8 cellular contexts compared by ENCODE assay signal in the genomic region with DNA sequence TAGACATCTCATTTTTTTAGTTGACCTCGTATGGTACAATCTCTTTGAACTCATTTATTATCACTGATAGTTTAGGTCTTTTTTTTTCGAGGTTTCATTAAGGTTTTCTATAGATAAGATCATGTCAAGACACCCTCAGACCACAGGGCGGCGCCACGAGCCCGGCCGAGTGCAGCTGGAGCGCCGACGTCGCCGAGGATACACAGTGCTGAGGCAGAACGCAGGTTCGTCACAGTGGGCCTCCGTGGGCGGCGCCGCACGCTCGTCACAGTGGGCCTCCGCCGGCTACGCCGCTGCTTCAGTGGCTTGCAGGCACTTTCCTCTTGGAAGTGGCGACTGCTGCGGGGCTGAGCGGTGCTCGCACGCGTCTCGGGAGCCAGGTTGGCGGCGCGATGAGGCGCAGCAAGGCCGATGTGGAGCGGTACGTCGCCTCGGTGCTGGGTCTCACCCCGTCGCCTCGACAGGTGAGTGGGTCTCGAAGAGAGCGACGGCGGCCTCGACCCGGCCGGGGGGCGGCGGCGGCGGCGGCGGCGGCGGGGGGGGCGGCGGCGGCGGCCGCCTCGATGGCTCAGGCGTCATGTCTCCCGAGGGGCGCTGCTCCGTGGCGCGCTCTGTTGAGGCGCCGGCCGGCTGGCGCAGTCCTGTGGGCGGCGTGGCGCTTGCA. TPM values are rescaled to one million over a fixed set of nuclear protein-coding genes. Genes with fewer than 3 reads are reported as not detected.
DNase-seq lines count a peak whose midpoint lies in the region; ATAC-seq, FAIRE-seq and TF ChIP-seq lines count a peak whose summit lies in the region.
"Not testable (repeated sequence)": the region's sequence is repeated elsewhere in the genome, so short reads cannot be mapped to it uniquely, and the experiment has no call there.

Gene RGPD5 (plus strand): TSS at position 232 of the 664 bp plus-strand sequence. CDS start 161 bp downstream, at position 393.

- not testable (repeated sequence) for H3K14ac ChIP-seq in H9 (ENCODE audit: insufficient read depth, low read length)

- not testable (repeated sequence) for H3K27ac Mint-ChIP-seq in H9; T-cell; osteocyte (ENCODE audit: unreplicated experiment)

- H3K79me1 ChIP-seq in H9 (ENCODE audit: insufficient read depth, low read depth, low read length, poor library complexity, severe bottlenecking), result not testable (repeated sequence)

- POLR2A ChIA-PET in T-cell (lab: Charles Lee), result not testable (repeated sequence)

- H2BK120ac ChIP-seq in H9 (ENCODE audit: low read depth, low read length, poor library complexity, severe bottlenecking), result not testable (repeated sequence)

- DNase-seq in H9; T-cell; bronchial epithelial cell (ENCODE audit: low read depth); right atrium auricular region (ENCODE audit: low spot score); osteocyte (ENCODE audit: extremely low spot score, unreplicated experiment); ureter (ENCODE audit: low spot score): not testable (repeated sequence)

- H4K91ac ChIP-seq in H9 (ENCODE audit: insufficient read length, low read depth, low read length), result not testable (repeated sequence)

- not testable (repeated sequence) for H2BK5ac ChIP-seq in H9 (ENCODE audit: insufficient read length, low read length)

- not testable (repeated sequence) for H3K9me3 ChIP-seq in H9 (ENCODE audit: control insufficient read depth, low read depth, low read length); right atrium auricular region

- FAIRE-seq in bronchial epithelial cell (lab: Jason Lieb, UNC), result not testable (repeated sequence)

- H3K23me2 ChIP-seq in H9 (ENCODE audit: insufficient read length, low read depth, low read length, poor library complexity, severe bottlenecking), result not testable (repeated sequence)

- H3K23ac ChIP-seq in H9 (ENCODE audit: insufficient read length, low read depth, low read length), result not testable (repeated sequence)

- not testable (repeated sequence) for H3K4me3 ChIP-seq in bronchial epithelial cell (ENCODE audit: low read depth, low read length); right atrium auricular region

- not testable (repeated sequence) for H2AFZ ChIP-seq in H9 (ENCODE audit: low read length)

- not testable (repeated sequence) for H3K27ac ChIP-seq in H9 (ENCODE audit: insufficient read length, low read depth, low read length); right atrium auricular region

- H4K20me1 ChIP-seq in H9 (ENCODE audit: control insufficient read depth, insufficient read depth, insufficient read length), result not testable (repeated sequence)

- CTCF ChIA-PET in T-cell (lab: Charles Lee), result not testable (repeated sequence)

- not testable (repeated sequence) for H3K56ac ChIP-seq in H9 (ENCODE audit: insufficient read length, low read depth, low read length)

- TF ChIP-seq CTCF in H9 (conservative IDR thresholded peaks at IDR 0.05); bronchial epithelial cell (IDR thresholded peaks at IDR 0.05; ENCODE audit: insufficient read depth, low read length, severe bottlenecking); right atrium auricular region (IDR thresholded peaks at IDR 0.05); osteocyte (IDR thresholded peaks at IDR 0.05): not testable (repeated sequence)

- not testable (repeated sequence) for H3K27me3 Mint-ChIP-seq in H9 (ENCODE audit: low read depth); T-cell; osteocyte (ENCODE audit: unreplicated experiment)

- not testable (repeated sequence) for H3K4me1 Mint-ChIP-seq in H9; T-cell; osteocyte (ENCODE audit: unreplicated experiment)

- not testable (repeated sequence) for H2BK12ac ChIP-seq in H9 (ENCODE audit: insufficient read length, low read depth, low read length)

- H3K36me3 Mint-ChIP-seq in H9 (ENCODE audit: insufficient read depth in 1 of 3, low read depth in 3 of 3); T-cell; osteocyte (ENCODE audit: unreplicated experiment): not testable (repeated sequence)

- not testable (repeated sequence) for H2BK15ac ChIP-seq in H9 (ENCODE audit: low read depth, low read length)

- H2BK20ac ChIP-seq in H9 (ENCODE audit: low read depth, low read length, poor library complexity, severe bottlenecking), result not testable (repeated sequence)

- not testable (repeated sequence) for H3T11ph ChIP-seq in H9 (ENCODE audit: low read length)

- not testable (repeated sequence) for H3K27me3 ChIP-seq in H9 (ENCODE audit: insufficient read depth, low read length); bronchial epithelial cell (ENCODE audit: control insufficient read depth, insufficient read depth, low read length); right atrium auricular region

- not testable (repeated sequence) for H3K9ac ChIP-seq in H9 (ENCODE audit: extremely low read depth, insufficient read length, low read length)

- not testable (repeated sequence) for H3K4me3 Mint-ChIP-seq in H9; T-cell; osteocyte (ENCODE audit: unreplicated experiment)

- H3K4me2 ChIP-seq in H9 (ENCODE audit: insufficient read depth, insufficient read length, low read length), result not testable (repeated sequence)

- not testable (repeated sequence) for H3K79me2 ChIP-seq in H9 (ENCODE audit: insufficient read depth, low read length)

- H3K36me3 ChIP-seq in bronchial epithelial cell (ENCODE audit: control insufficient read depth, insufficient read depth, low read length); right atrium auricular region: not testable (repeated sequence)

- WGBS in H9 (ENCODE audit: extremely low coverage, insufficient read length, low lambda C conversion rate), result no CpG with 5 or more reads among the region's 77 CpGs

- H4K5ac ChIP-seq in H9 (ENCODE audit: insufficient read length, low read depth, low read length), result not testable (repeated sequence)

- not testable (repeated sequence) for H2AK5ac ChIP-seq in H9 (ENCODE audit: insufficient read length, low read length)

- H4K8ac ChIP-seq in H9 (replicated peaks; ENCODE audit: insufficient read length, low read depth, low read length), result not testable (repeated sequence)

- not testable (repeated sequence) for H3K9me3 Mint-ChIP-seq in H9; T-cell; osteocyte (ENCODE audit: unreplicated experiment)

- not testable (repeated sequence) for H3K4me1 ChIP-seq in H9 (ENCODE audit: insufficient read depth, low read length); right atrium auricular region

- H3K4ac ChIP-seq in H9 (ENCODE audit: low read depth, low read length), result not testable (repeated sequence)

- H3K18ac ChIP-seq in H9 (ENCODE audit: insufficient read length, low read depth, low read length), result not testable (repeated sequence)

- ATAC-seq in GM19025 (IDR thresholded peaks at IDR 0.05; ENCODE audit: low read depth, unreplicated experiment) (peak; percentile 96), HG03159 (IDR thresholded peaks at IDR 0.05; ENCODE audit: unreplicated experiment) (peak; percentile 97), T-cell (replicated peaks in 1 of 4) (peak; percentile 99 to 100 (median 100))

RNA-seq across cellular contexts. Expression of gene RGPD5, which starts in this region (rescaled TPM):
- 48.3 and 50.0 TPM in 2 replicates for total RNA-seq in H9 (2021)
- 100 to 1,000 TPM in 2 of 5 donors, 10 to 100 TPM in 3; 58.4 to 187 (median 92.5) TPM for total RNA-seq in T-cell
- total RNA-seq in bronchial epithelial cell, result 23.8 and 39.5 TPM in 2 replicates
- total RNA-seq in right atrium auricular region, result 10 to 100 TPM; 11.3 to 14.9 TPM
- 38.1 and 49.7 TPM in 2 replicates for total RNA-seq in osteocyte
- total RNA-seq in ureter, result 68.3 TPM
